1 cellular context compared by ENCODE assay signal in the genomic region with DNA sequence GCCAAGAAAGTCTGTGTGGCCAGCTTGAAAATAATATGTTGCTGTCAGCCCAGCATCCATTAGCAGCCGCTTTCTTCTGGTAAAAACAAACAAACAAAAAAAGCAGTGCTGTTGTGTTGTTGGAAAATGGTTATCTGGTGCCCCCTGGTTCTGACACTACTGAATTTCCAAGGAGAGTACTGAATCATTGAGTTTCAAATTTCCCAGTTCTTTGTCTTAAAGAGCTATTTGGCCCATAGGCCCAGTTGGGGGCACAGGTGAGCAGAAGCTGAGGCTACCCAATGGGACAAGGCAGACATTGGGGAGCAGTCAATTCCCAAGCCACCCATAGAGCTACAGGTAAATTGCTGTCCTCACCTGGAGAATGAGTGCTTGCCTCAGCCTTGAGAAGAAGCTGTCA.
TF ChIP-seq lines count a peak whose summit lies in the region.

No MANE protein-coding gene starts in this region.

TF ChIP-seq in HepG2, 621 proteins besides CTCF, POLR2A, EP300 and RAD21 (continued from another document):
- TF ChIP-seq, protein P1, sequence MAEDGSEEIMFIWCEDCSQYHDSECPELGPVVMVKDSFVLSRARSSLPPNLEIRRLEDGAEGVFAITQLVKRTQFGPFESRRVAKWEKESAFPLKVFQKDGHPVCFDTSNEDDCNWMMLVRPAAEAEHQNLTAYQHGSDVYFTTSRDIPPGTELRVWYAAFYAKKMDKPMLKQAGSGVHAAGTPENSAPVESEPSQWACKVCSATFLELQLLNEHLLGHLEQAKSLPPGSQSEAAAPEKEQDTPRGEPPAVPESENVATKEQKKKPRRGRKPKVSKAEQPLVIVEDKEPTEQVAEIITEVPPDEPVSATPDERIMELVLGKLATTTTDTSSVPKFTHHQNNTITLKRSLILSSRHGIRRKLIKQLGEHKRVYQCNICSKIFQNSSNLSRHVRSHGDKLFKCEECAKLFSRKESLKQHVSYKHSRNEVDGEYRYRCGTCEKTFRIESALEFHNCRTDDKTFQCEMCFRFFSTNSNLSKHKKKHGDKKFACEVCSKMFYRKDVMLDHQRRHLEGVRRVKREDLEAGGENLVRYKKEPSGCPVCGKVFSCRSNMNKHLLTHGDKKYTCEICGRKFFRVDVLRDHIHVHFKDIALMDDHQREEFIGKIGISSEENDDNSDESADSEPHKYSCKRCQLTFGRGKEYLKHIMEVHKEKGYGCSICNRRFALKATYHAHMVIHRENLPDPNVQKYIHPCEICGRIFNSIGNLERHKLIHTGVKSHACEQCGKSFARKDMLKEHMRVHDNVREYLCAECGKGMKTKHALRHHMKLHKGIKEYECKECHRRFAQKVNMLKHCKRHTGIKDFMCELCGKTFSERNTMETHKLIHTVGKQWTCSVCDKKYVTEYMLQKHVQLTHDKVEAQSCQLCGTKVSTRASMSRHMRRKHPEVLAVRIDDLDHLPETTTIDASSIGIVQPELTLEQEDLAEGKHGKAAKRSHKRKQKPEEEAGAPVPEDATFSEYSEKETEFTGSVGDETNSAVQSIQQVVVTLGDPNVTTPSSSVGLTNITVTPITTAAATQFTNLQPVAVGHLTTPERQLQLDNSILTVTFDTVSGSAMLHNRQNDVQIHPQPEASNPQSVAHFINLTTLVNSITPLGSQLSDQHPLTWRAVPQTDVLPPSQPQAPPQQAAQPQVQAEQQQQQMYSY (CRISPR knock-in tag; IDR thresholded peaks at IDR 0.05) = no peak
- no peak for TF ChIP-seq TEAD3 (CRISPR knock-in tag; optimal IDR thresholded peaks at IDR 0.05; ENCODE audit: borderline replicate concordance)
- TF ChIP-seq REPIN1 (CRISPR knock-in tag; IDR thresholded peaks at IDR 0.05; ENCODE audit: borderline replicate concordance, low read depth) = no peak
